Comparison of ENCODE assay signal across 27 cellular contexts in the genomic region with DNA sequence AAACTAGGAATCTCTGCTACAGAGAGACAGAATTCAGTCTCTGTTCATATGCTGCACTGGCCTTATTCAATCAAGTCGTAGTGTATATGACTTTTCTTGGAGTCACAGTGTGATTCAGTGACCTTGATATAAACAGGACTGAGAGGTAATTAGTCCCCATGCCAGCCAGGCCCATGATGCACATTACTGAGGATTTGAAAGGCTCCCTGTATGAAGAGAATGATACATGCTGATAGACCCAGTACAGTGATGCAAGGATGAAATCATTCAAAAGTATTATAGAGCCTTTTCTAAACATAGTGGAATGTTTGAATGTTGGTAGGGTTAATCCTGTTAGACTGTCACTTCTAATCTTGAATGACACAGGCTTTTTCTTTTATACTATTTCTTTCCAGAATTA. TPM values are rescaled to one million over a fixed set of nuclear protein-coding genes. Genes with fewer than 3 reads are reported as not detected.
A peak's percentile ranks its signal among the peaks of the same experiment; 100 is the strongest.
DNase-seq lines count a peak whose midpoint lies in the region; ATAC-seq and TF ChIP-seq lines count a peak whose summit lies in the region.
"Had no signal": no experiment of that assay in that cellular context is flagged by ENCODE, and none has a peak within 500 bp of the region (broad histone marks: within the 10 kb centered on the region; RNA-seq: fewer than 3 reads in every experiment).

No MANE protein-coding gene starts in this region.

- H3K27me3 Mint-ChIP-seq in CD4-positive, alpha-beta T cell, result no peaks in the 10 kb centered on the region

- peak; percentile 29 for DNase-seq in AG08395 (ENCODE audit: low spot score)
- DNase-seq in astrocyte of the hippocampus (ENCODE audit: low read depth, low spot score), result peak; percentile 16
- no peak for DNase-seq in hepatocyte (ENCODE audit: low spot score)
- DNase-seq in pons (ENCODE audit: low spot score), result no peak
- DNase-seq in CD4-positive, alpha-beta T cell, result no peak
- no peak for DNase-seq in NCI-H2107 (lab: John Stamatoyannopoulos, UW)
- DNase-seq in adrenal gland, result no peak
- DNase-seq: activated CD4-positive, alpha-beta T cell treated with anti-CD3 and anti-CD28 coated beads for 48 hours; activated CD8-positive, alpha-beta memory T cell treated with anti-CD3 and anti-CD28 coated beads for 24 hours; activated effector memory CD4-positive, alpha-beta T cell treated with Interleukin-2 at 50 U/mL for 16 hours; activated T-cell treated with anti-CD3 and anti-CD28 coated beads for 4 hours; CD8-positive, alpha-beta T cell; endodermal cell; H7; hypothalamus; KG1; mammary epithelial cell; NCI-H1436; NCI-H345; stimulated activated naive CD4-positive, alpha-beta T cell; T1000; testis had no signal

- 13% methylated on average over 1 of the region's 1 CpG for WGBS in hepatocyte (ENCODE audit: low lambda C conversion rate, missing lambda C conversion rate)
- 0 to 44% (median 22%) methylated on average over 1 of the region's 1 CpG for WGBS in adrenal gland, 4 donors

- no peak overlapping the region for H3K9ac ChIP-seq in Loucy (ENCODE audit: low read depth, low read length, poor library complexity, severe bottlenecking)

- H3K4me3 Mint-ChIP-seq in CD4-positive, alpha-beta T cell, result no peak overlapping the region
- H3K4me3 Mint-ChIP-seq: activated naive CD8-positive, alpha-beta T cell; CD8-positive, alpha-beta T cell; central memory CD8-positive, alpha-beta T cell; endodermal cell; nephron had no signal

- H3K9me3 Mint-ChIP-seq in CD4-positive, alpha-beta T cell, result no peaks in the 10 kb centered on the region
- H3K9me3 Mint-ChIP-seq: CD8-positive, alpha-beta T cell; central memory CD8-positive, alpha-beta T cell; endodermal cell; nephron had no signal

- no peaks in the 10 kb centered on the region for H3K36me3 Mint-ChIP-seq in CD4-positive, alpha-beta T cell (ENCODE audit: low read depth)
- H3K36me3 Mint-ChIP-seq: activated naive CD8-positive, alpha-beta T cell; CD8-positive, alpha-beta T cell had no signal

- H3K4me1 ChIP-seq in Loucy (ENCODE audit: insufficient read depth, low read length, poor library complexity, severe bottlenecking), result peaks cover 9% of the 10 kb centered on the region
- no peaks in the 10 kb centered on the region for H3K4me1 ChIP-seq in hepatocyte (ENCODE audit: insufficient read depth)
- no peaks in the 10 kb centered on the region for H3K4me1 ChIP-seq in adrenal gland (replicated peaks in 1 of 2)
- H3K4me1 ChIP-seq: testis had no signal

- no peak for TF ChIP-seq POLR2A in adrenal gland (IDR thresholded peaks at IDR 0.05)

- no peak overlapping the region for H3K4me3 ChIP-seq in Loucy (ENCODE audit: low read length, poor library complexity, severe bottlenecking)
- no peak overlapping the region for H3K4me3 ChIP-seq in hepatocyte
- H3K4me3 ChIP-seq in adrenal gland, result no peak overlapping the region
- H3K4me3 ChIP-seq: esophagus muscularis mucosa, testis had no signal

- no peaks in the 10 kb centered on the region for H3K27me3 ChIP-seq in Loucy (ENCODE audit: insufficient read depth, low read length, poor library complexity, severe bottlenecking)
- H3K27me3 ChIP-seq in hepatocyte, result no peaks in the 10 kb centered on the region
- no peaks in the 10 kb centered on the region for H3K27me3 ChIP-seq in CD4-positive, alpha-beta T cell (ENCODE audit: control insufficient read depth, insufficient read depth, low read length)
- no peaks in the 10 kb centered on the region for H3K27me3 ChIP-seq in adrenal gland
- H3K27me3 ChIP-seq: esophagus muscularis mucosa, testis had no signal

- no peak for ATAC-seq in CD4-positive, alpha-beta T cell (ENCODE audit: poor library complexity)
- ATAC-seq: CD8-positive, alpha-beta T cell had no signal

- CTCF ChIA-PET in CD4-positive, alpha-beta T cell (lab: Charles Lee), result no interaction called here

- H3K36me3 ChIP-seq in Loucy (ENCODE audit: insufficient read depth, low read length) (no peaks in the 10 kb centered on the region), hepatocyte (replicated peaks; ENCODE audit: insufficient read depth, low read depth) (no peaks in the 10 kb centered on the region), adrenal gland (replicated peaks in 1 of 2) (no peaks in the 10 kb centered on the region)

- TF ChIP-seq CTCF in Loucy (conservative IDR thresholded peaks at IDR 0.05; ENCODE audit: low read length) (no peak), hepatocyte (IDR thresholded peaks at IDR 0.05; ENCODE audit: poor library complexity) (no peak), adrenal gland (IDR thresholded peaks at IDR 0.05) (no peak)
- no peak for TF ChIP-seq CTCF in CD4-positive, alpha-beta T cell (IDR thresholded peaks at IDR 0.05)

- H3K79me2 ChIP-seq in Loucy (ENCODE audit: insufficient read depth, low read length) (no peaks in the 10 kb centered on the region), hepatocyte (no peaks in the 10 kb centered on the region)

- H3F3A ChIP-seq in Loucy (ENCODE audit: low read depth), result no peaks in the 10 kb centered on the region

- no peaks in the 10 kb centered on the region for H3K9me2 ChIP-seq in Loucy (replicated peaks; ENCODE audit: low read depth, low read length)
- no peaks in the 10 kb centered on the region for H3K9me2 ChIP-seq in hepatocyte (replicated peaks; ENCODE audit: insufficient read depth)

- H3K27ac ChIP-seq in hepatocyte, result peak overlapping the region; percentile 67
- H3K27ac ChIP-seq in CD4-positive, alpha-beta T cell (ENCODE audit: low read depth, low read length), result no peak overlapping the region
- no peak overlapping the region for H3K27ac ChIP-seq in adrenal gland
- H3K27ac ChIP-seq: esophagus muscularis mucosa, testis had no signal

- H3K27ac Mint-ChIP-seq in CD4-positive, alpha-beta T cell, result no peak overlapping the region
- H3K27ac Mint-ChIP-seq: activated naive CD8-positive, alpha-beta T cell; CD8-positive, alpha-beta T cell; endodermal cell; nephron had no signal

- H4K20me1 ChIP-seq in Loucy (ENCODE audit: insufficient read depth, low read length, poor library complexity, severe bottlenecking), result no peaks in the 10 kb centered on the region
- no peaks in the 10 kb centered on the region for H4K20me1 ChIP-seq in hepatocyte (ENCODE audit: insufficient read depth, poor library complexity, severe bottlenecking)

- intact Hi-C loops in CD4-positive, alpha-beta T cell (cut with DNase I, micrococcal nuclease), result no loop called here
- intact Hi-C loops in adrenal gland (cut with DNase I), result no loop called here

- H2AFZ ChIP-seq in Loucy (ENCODE audit: low read length) (peak overlapping the region; percentile 56; the same call in 1 of the 2 replicates), hepatocyte (no peak overlapping the region)

- H3K4me1 Mint-ChIP-seq in CD4-positive, alpha-beta T cell (ENCODE audit: low read depth), result no peaks in the 10 kb centered on the region
- H3K4me1 Mint-ChIP-seq: central memory CD8-positive, alpha-beta T cell; endodermal cell; nephron had no signal

- H3K9me3 ChIP-seq in Loucy (ENCODE audit: insufficient read depth, low read depth, low read length) (no peaks in the 10 kb centered on the region), hepatocyte (ENCODE audit: low read depth) (no peaks in the 10 kb centered on the region), adrenal gland (replicated peaks in 1 of 3) (no peaks in the 10 kb centered on the region)
- H3K9me3 ChIP-seq in CD4-positive, alpha-beta T cell (ENCODE audit: control insufficient read depth, low read length), result no peaks in the 10 kb centered on the region
- H3K9me3 ChIP-seq: esophagus muscularis mucosa, testis had no signal

- H3K4me2 ChIP-seq in Loucy (ENCODE audit: low read depth, low read length, poor library complexity, severe bottlenecking) (no peak overlapping the region), hepatocyte (no peak overlapping the region)

- POLR2A ChIA-PET in CD4-positive, alpha-beta T cell (lab: Charles Lee), result no interaction called here

RNA-seq across cellular contexts. Expression of gene ANXA3, which starts 34.1 kb away (rescaled TPM):
- total RNA-seq in hepatocyte (194 and 218 TPM in 2 replicates), adrenal gland (1 to 10 TPM in 7 of 8 donors, under 1 TPM in 1; 0.72 to 6.7 (median 2.9) TPM)
- polyA plus RNA-seq in hepatocyte (198 and 201 TPM in 2 replicates), adrenal gland (10 to 100 TPM in 1 of 3 donors, 1 to 10 TPM in 2; 4.5 to 14.1 (median 9.2) TPM)
- not detected for total RNA-seq in CD4-positive, alpha-beta T cell
- total RNA-seq: CD8-positive, alpha-beta T cell had no signal

Comparison
In these comparisons a context has a peak if more than half of its experiments do, and no peak if none do; other contexts are left out.
1. DNase-seq: peak in AG08395 (single experiment) and astrocyte of the hippocampus (single experiment); none in hepatocyte (single experiment), pons (single experiment), CD4-positive, alpha-beta T cell (0 of 10), NCI-H2107 (single experiment) and adrenal gland (0 of 7).
2. RNA of gene ANXA3, which starts 34.1 kb away (total RNA-seq): 194 to 218 TPM in hepatocyte; 0.72 to 6.7 TPM in adrenal gland and not detected in CD4-positive, alpha-beta T cell; every median in the first group is over 10 times any median in the second.